8 cellular contexts compared by ENCODE assay signal in the genomic region with DNA sequence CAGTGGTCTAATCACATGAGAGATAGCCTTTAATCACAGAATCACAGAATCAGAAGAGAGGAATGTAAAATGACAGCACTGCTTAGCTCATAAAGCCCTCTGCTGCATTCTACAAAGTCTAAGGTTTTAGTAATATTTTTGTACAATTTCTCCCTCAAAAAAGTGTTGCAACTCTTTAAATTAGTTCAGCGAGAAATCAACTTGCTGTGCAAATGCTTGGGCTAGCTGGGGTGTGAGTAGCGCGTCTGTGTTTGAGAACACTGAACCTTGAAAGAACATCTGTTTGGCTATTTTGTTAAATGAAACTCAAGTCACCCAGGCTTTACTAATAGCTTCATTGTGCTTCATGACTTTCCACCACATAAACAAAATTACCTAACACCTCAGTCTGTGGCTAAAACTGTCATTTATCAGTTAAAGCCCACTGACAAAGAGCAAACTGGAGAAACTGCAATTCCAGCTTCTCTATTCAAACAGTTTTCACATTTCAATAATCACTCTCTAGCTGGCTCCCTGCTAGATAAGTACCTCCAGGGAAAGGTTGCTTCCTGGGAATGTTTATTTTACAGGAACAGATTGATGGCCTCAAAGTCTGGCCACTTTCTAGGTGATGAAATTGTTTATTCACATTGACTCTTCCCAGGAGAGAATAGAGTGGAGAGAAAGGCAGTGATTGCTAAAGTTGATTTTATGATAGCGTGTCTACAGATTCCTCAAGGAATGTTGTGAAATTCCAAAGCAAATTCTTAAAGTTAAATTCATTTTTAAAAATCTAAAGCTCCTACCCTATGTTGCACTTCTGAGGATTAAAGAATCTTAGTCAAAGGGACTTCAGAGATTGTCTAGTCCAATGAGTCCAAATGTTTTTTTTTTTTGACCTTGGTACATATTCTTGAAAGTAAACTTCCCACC. TPM values are rescaled to one million over a fixed set of nuclear protein-coding genes. Genes with fewer than 3 reads are reported as not detected.
A peak's percentile ranks its signal among the peaks of the same experiment; 100 is the strongest.
DNase-seq lines count a peak whose midpoint lies in the region; ATAC-seq and FAIRE-seq lines count a peak whose summit lies in the region.

No MANE protein-coding gene starts in this region.

- H3K9ac ChIP-seq in subcutaneous abdominal adipose tissue (ENCODE audit: low read length in 5 of 5): peak overlapping the region in 2 of 5 donors; percentile 56 to 74

- no peak overlapping the region for H3K4me3 ChIP-seq in subcutaneous abdominal adipose tissue (ENCODE audit: low read depth in 1 of 5, low read length in 5 of 5)

- no peaks in the 10 kb centered on the region for H3K27me3 ChIP-seq in subcutaneous abdominal adipose tissue (ENCODE audit: control insufficient read depth in 5 of 5, insufficient read depth in 4 of 5, low read length in 5 of 5)

- no peak overlapping the region for H3K4me3 Mint-ChIP-seq in activated T-helper 1 cell treated with anti-CD3 and anti-CD28 coated beads, Interleukin-12 subunit alpha, Interleukin-12 subunit beta, Interleukin-2, Interleukin-4 antibody, amounts not matched to agents 30 ng/mL and 10 ng/mL and 1 ng/mL, durations not matched to agents 14 hours and 24 hours and 36 hours

- intact Hi-C loops in activated T-helper 1 cell treated with anti-CD3 and anti-CD28 coated beads, Interleukin-12 subunit alpha, Interleukin-12 subunit beta, Interleukin-2, Interleukin-4 antibody, amounts not matched to agents 30 ng/mL and 10 ng/mL and 1 ng/mL, durations not matched to agents 14 hours and 24 hours and 36 hours (cut with micrococcal nuclease): loop anchor here (10.0 kb wide), 1 partner anchor 695 kb away; no protein-coding TSS in a partner anchor

- H3K9me3 Mint-ChIP-seq in activated T-helper 1 cell treated with anti-CD3 and anti-CD28 coated beads, Interleukin-12 subunit alpha, Interleukin-12 subunit beta, Interleukin-2, Interleukin-4 antibody, amounts not matched to agents 30 ng/mL and 10 ng/mL and 1 ng/mL, durations not matched to agents 14 hours and 24 hours and 36 hours: no peaks in the 10 kb centered on the region

- H3K36me3 ChIP-seq in subcutaneous abdominal adipose tissue (ENCODE audit: control insufficient read depth in 5 of 5, insufficient read depth in 5 of 5, low read length in 5 of 5): no peaks in the 10 kb centered on the region

- DNase-seq in AG08395 (ENCODE audit: low spot score) (peak; percentile 60), HTR-8/SVneo (ENCODE audit: insufficient read length, low spot score) (peak; percentile 31), epithelial cell of prostate (ENCODE audit: low read depth, low spot score) (no peak), NCI-H187 treated with DMSO at 0.1 percent for 48 hours (lab: John Stamatoyannopoulos, UW) (no peak)
- DNase-seq in activated T-helper 1 cell treated with anti-CD3 and anti-CD28 coated beads, Interleukin-12 subunit alpha, Interleukin-12 subunit beta, Interleukin-2, Interleukin-4 antibody, amounts not matched to agents 30 ng/mL and 10 ng/mL and 1 ng/mL, durations not matched to agents 14 hours and 24 hours and 36 hours (ENCODE audit: low spot score): no peak

- H3K36me3 Mint-ChIP-seq in activated T-helper 1 cell treated with anti-CD3 and anti-CD28 coated beads, Interleukin-12 subunit alpha, Interleukin-12 subunit beta, Interleukin-2, Interleukin-4 antibody, amounts not matched to agents 30 ng/mL and 10 ng/mL and 1 ng/mL, durations not matched to agents 14 hours and 24 hours and 36 hours (ENCODE audit: low read depth): peaks cover 36% of the 10 kb centered on the region

- no peaks in the 10 kb centered on the region for H3K27me3 Mint-ChIP-seq in activated T-helper 1 cell treated with anti-CD3 and anti-CD28 coated beads, Interleukin-12 subunit alpha, Interleukin-12 subunit beta, Interleukin-2, Interleukin-4 antibody, amounts not matched to agents 30 ng/mL and 10 ng/mL and 1 ng/mL, durations not matched to agents 14 hours and 24 hours and 36 hours (ENCODE audit: insufficient read depth)

- no peak overlapping the region for H3K27ac Mint-ChIP-seq in activated T-helper 1 cell treated with anti-CD3 and anti-CD28 coated beads, Interleukin-12 subunit alpha, Interleukin-12 subunit beta, Interleukin-2, Interleukin-4 antibody, amounts not matched to agents 30 ng/mL and 10 ng/mL and 1 ng/mL, durations not matched to agents 14 hours and 24 hours and 36 hours

- ATAC-seq in GM19452 (IDR thresholded peaks at IDR 0.05; ENCODE audit: unreplicated experiment) (peak; percentile 85), HG03039 (IDR thresholded peaks at IDR 0.05; ENCODE audit: unreplicated experiment) (no peak)

- H3K4me1 ChIP-seq in subcutaneous abdominal adipose tissue (ENCODE audit: control insufficient read depth in 5 of 5, insufficient read depth in 5 of 5, low read length in 5 of 5): peaks cover 2 to 34% (median 19%) of the 10 kb centered on the region in 5 donors

- peak overlapping the region; percentile 12 for H3K27ac ChIP-seq in epithelial cell of prostate
- H3K27ac ChIP-seq in subcutaneous abdominal adipose tissue (ENCODE audit: low read depth, low read length): peak overlapping the region; percentile 97

- no peak for FAIRE-seq in HTR-8/SVneo (lab: Jason Lieb, UNC)

- H3K9me3 ChIP-seq in subcutaneous abdominal adipose tissue (ENCODE audit: control insufficient read depth in 5 of 5, low read length in 5 of 5): no peaks in the 10 kb centered on the region

- peaks cover 13% of the 10 kb centered on the region for H3K4me1 Mint-ChIP-seq in activated T-helper 1 cell treated with anti-CD3 and anti-CD28 coated beads, Interleukin-12 subunit alpha, Interleukin-12 subunit beta, Interleukin-2, Interleukin-4 antibody, amounts not matched to agents 30 ng/mL and 10 ng/mL and 1 ng/mL, durations not matched to agents 14 hours and 24 hours and 36 hours (ENCODE audit: low read depth)

RNA-seq across cellular contexts. Expression of a gene that starts 36.0 kb away (rescaled TPM):
- 129 and 136 TPM in 2 replicates for total RNA-seq in activated T-helper 1 cell treated with anti-CD3 and anti-CD28 coated beads, Interleukin-12 subunit alpha, Interleukin-12 subunit beta, Interleukin-2, Interleukin-4 antibody, amounts not matched to agents 30 ng/mL and 10 ng/mL and 1 ng/mL, durations not matched to agents 14 hours and 24 hours and 36 hours

Comparison
In these comparisons a context has a peak if more than half of its experiments do, and no peak if none do; other contexts are left out.
1. DNase-seq: peak in AG08395 (single experiment) and HTR-8/SVneo (single experiment); none in epithelial cell of prostate (single experiment), activated T-helper 1 cell treated with anti-CD3 and anti-CD28 coated beads, Interleukin-12 subunit alpha, Interleukin-12 subunit beta, Interleukin-2, Interleukin-4 antibody, amounts not matched to agents 30 ng/mL and 10 ng/mL and 1 ng/mL, durations not matched to agents 14 hours and 24 hours and 36 hours (single experiment) and NCI-H187 treated with DMSO at 0.1 percent for 48 hours (single experiment).